ENCODE assay signal across 17 cellular contexts in genomic region chrX:97238632-97239031, GRCh38.
DNase-seq lines count a peak whose midpoint lies in the region; ATAC-seq, FAIRE-seq and TF ChIP-seq lines count a peak whose summit lies in the region.
"Had no signal": no experiment of that assay in that cellular context is flagged by ENCODE, and none has a peak within 500 bp of the region (broad histone marks: within the 10 kb centered on the region; RNA-seq: fewer than 3 reads in every experiment).

No MANE protein-coding gene starts in this region.

- no peaks in the 10 kb centered on the region for H3K27me3 Mint-ChIP-seq in type B pancreatic cell
- H3K27me3 Mint-ChIP-seq in activated T-helper 1 cell treated with anti-CD3 and anti-CD28 coated beads, Interleukin-12 subunit alpha, Interleukin-12 subunit beta, Interleukin-2, Interleukin-4 antibody, amounts not matched to agents 30 ng/mL and 10 ng/mL and 1 ng/mL, durations not matched to agents 14 hours and 24 hours and 36 hours (ENCODE audit: insufficient read depth): no peaks in the 10 kb centered on the region
- H3K27me3 Mint-ChIP-seq: activated B cell treated with CpG ODN at 0.5 μM for 24 hours; activated naive CD4-positive, alpha-beta T cell treated with anti-CD3 and anti-CD28 coated beads, Interleukin-2, amount 10 ng/mL, durations not matched to agents 7 days and 5 days; CD4-positive, CD25-positive, alpha-beta regulatory T cell; stimulated activated memory B cell treated with anti-CD40 and anti-IgM and Interleukin-4, amounts not matched to agents 10 μg/mL and 1 μg/mL and 100 μg/mL, for 72 hours had no signal

- H3K9me3 Mint-ChIP-seq in type B pancreatic cell: no peaks in the 10 kb centered on the region
- H3K9me3 Mint-ChIP-seq in activated T-helper 1 cell treated with anti-CD3 and anti-CD28 coated beads, Interleukin-12 subunit alpha, Interleukin-12 subunit beta, Interleukin-2, Interleukin-4 antibody, amounts not matched to agents 30 ng/mL and 10 ng/mL and 1 ng/mL, durations not matched to agents 14 hours and 24 hours and 36 hours: no peaks in the 10 kb centered on the region
- H3K9me3 Mint-ChIP-seq: activated B cell treated with CpG ODN at 0.5 μM for 24 hours; activated naive CD4-positive, alpha-beta T cell treated with anti-CD3 and anti-CD28 coated beads, Interleukin-2, amount 10 ng/mL, durations not matched to agents 7 days and 5 days; stimulated activated memory B cell treated with anti-CD40 and anti-IgM and Interleukin-4, amounts not matched to agents 10 μg/mL and 1 μg/mL and 100 μg/mL, for 72 hours had no signal

- no peak overlapping the region for H3K27ac ChIP-seq in WERI-Rb-1
- H3K27ac ChIP-seq: esophagus muscularis mucosa, neural progenitor cell, sigmoid colon, upper lobe of left lung had no signal

- peaks cover 7% of the 10 kb centered on the region for H3K4me1 Mint-ChIP-seq in type B pancreatic cell (ENCODE audit: unreplicated experiment)
- no peaks in the 10 kb centered on the region for H3K4me1 Mint-ChIP-seq in activated T-helper 1 cell treated with anti-CD3 and anti-CD28 coated beads, Interleukin-12 subunit alpha, Interleukin-12 subunit beta, Interleukin-2, Interleukin-4 antibody, amounts not matched to agents 30 ng/mL and 10 ng/mL and 1 ng/mL, durations not matched to agents 14 hours and 24 hours and 36 hours (ENCODE audit: low read depth)
- H3K4me1 Mint-ChIP-seq: activated B cell treated with CpG ODN at 0.5 μM for 24 hours; activated naive CD4-positive, alpha-beta T cell treated with anti-CD3 and anti-CD28 coated beads, Interleukin-2, amount 10 ng/mL, durations not matched to agents 7 days and 5 days; CD4-positive, CD25-positive, alpha-beta regulatory T cell; stimulated activated memory B cell treated with anti-CD40 and anti-IgM and Interleukin-4, amounts not matched to agents 10 μg/mL and 1 μg/mL and 100 μg/mL, for 72 hours had no signal

- FAIRE-seq in HTR-8/SVneo (lab: Jason Lieb, UNC): no peak

- peak; percentile 0 for DNase-seq in HTR-8/SVneo (ENCODE audit: insufficient read length, low spot score)
- peak; percentile 26 for DNase-seq in fibroblast of villous mesenchyme (ENCODE audit: low read depth)
- no peak for DNase-seq in type B pancreatic cell (ENCODE audit: extremely low spot score, unreplicated experiment)
- no peak for DNase-seq in WERI-Rb-1
- no peak for DNase-seq in activated T-helper 1 cell treated with anti-CD3 and anti-CD28 coated beads, Interleukin-12 subunit alpha, Interleukin-12 subunit beta, Interleukin-2, Interleukin-4 antibody, amounts not matched to agents 30 ng/mL and 10 ng/mL and 1 ng/mL, durations not matched to agents 14 hours and 24 hours and 36 hours (ENCODE audit: low spot score)
- no peak for DNase-seq in NCI-H2227 treated with DMSO at 0.1 percent for 48 hours (lab: John Stamatoyannopoulos, UW)
- DNase-seq: activated B cell treated with CpG ODN at 0.5 μM for 24 hours; activated naive CD4-positive, alpha-beta T cell treated with anti-CD3 and anti-CD28 coated beads, Interleukin-2, amount 10 ng/mL, durations not matched to agents 7 days and 5 days; CD4-positive, CD25-positive, alpha-beta regulatory T cell; GF-D8; sigmoid colon; upper lobe of left lung had no signal

- peaks cover 9% of the 10 kb centered on the region for H3K27me3 ChIP-seq in WERI-Rb-1 (ENCODE audit: insufficient read depth, low read depth, severe bottlenecking)
- H3K27me3 ChIP-seq: esophagus muscularis mucosa, neural progenitor cell, sigmoid colon, upper lobe of left lung had no signal

- H3K27ac Mint-ChIP-seq in type B pancreatic cell: peak overlapping the region; percentile 50
- no peak overlapping the region for H3K27ac Mint-ChIP-seq in activated T-helper 1 cell treated with anti-CD3 and anti-CD28 coated beads, Interleukin-12 subunit alpha, Interleukin-12 subunit beta, Interleukin-2, Interleukin-4 antibody, amounts not matched to agents 30 ng/mL and 10 ng/mL and 1 ng/mL, durations not matched to agents 14 hours and 24 hours and 36 hours
- H3K27ac Mint-ChIP-seq: activated B cell treated with CpG ODN at 0.5 μM for 24 hours; activated naive CD4-positive, alpha-beta T cell treated with anti-CD3 and anti-CD28 coated beads, Interleukin-2, amount 10 ng/mL, durations not matched to agents 7 days and 5 days; CD4-positive, CD25-positive, alpha-beta regulatory T cell; stimulated activated memory B cell treated with anti-CD40 and anti-IgM and Interleukin-4, amounts not matched to agents 10 μg/mL and 1 μg/mL and 100 μg/mL, for 72 hours had no signal

- no peak overlapping the region for H3K4me3 ChIP-seq in fibroblast of villous mesenchyme (ENCODE audit: low read depth, low read length)
- H3K4me3 ChIP-seq in WERI-Rb-1 (ENCODE audit: low read depth, low read length): no peak overlapping the region
- H3K4me3 ChIP-seq: esophagus muscularis mucosa, lung, neural progenitor cell, sigmoid colon, upper lobe of left lung had no signal

- intact Hi-C loops in activated T-helper 1 cell treated with anti-CD3 and anti-CD28 coated beads, Interleukin-12 subunit alpha, Interleukin-12 subunit beta, Interleukin-2, Interleukin-4 antibody, amounts not matched to agents 30 ng/mL and 10 ng/mL and 1 ng/mL, durations not matched to agents 14 hours and 24 hours and 36 hours (cut with micrococcal nuclease): no loop called here

- H3K36me3 Mint-ChIP-seq in type B pancreatic cell: no peaks in the 10 kb centered on the region
- no peaks in the 10 kb centered on the region for H3K36me3 Mint-ChIP-seq in activated T-helper 1 cell treated with anti-CD3 and anti-CD28 coated beads, Interleukin-12 subunit alpha, Interleukin-12 subunit beta, Interleukin-2, Interleukin-4 antibody, amounts not matched to agents 30 ng/mL and 10 ng/mL and 1 ng/mL, durations not matched to agents 14 hours and 24 hours and 36 hours (ENCODE audit: low read depth)
- H3K36me3 Mint-ChIP-seq: activated naive CD4-positive, alpha-beta T cell treated with anti-CD3 and anti-CD28 coated beads, Interleukin-2, amount 10 ng/mL, durations not matched to agents 7 days and 5 days; CD4-positive, CD25-positive, alpha-beta regulatory T cell; neural progenitor cell; stimulated activated memory B cell treated with anti-CD40 and anti-IgM and Interleukin-4, amounts not matched to agents 10 μg/mL and 1 μg/mL and 100 μg/mL, for 72 hours had no signal

- ATAC-seq in SK-N-SH treated with all-trans-retinoic acid at 6 μM for 48 hours: peak; percentile 64
- ATAC-seq: stimulated activated memory B cell treated with anti-CD40 and anti-IgM and Interleukin-4, amounts not matched to agents 10 μg/mL and 1 μg/mL and 100 μg/mL, for 72 hours had no signal

- no peak for TF ChIP-seq CTCF in fibroblast of villous mesenchyme (IDR thresholded peaks at IDR 0.05; ENCODE audit: insufficient read depth, low read depth, low read length)
- TF ChIP-seq CTCF in type B pancreatic cell (conservative IDR thresholded peaks at IDR 0.05): no peak
- no peak for TF ChIP-seq CTCF in WERI-Rb-1 (IDR thresholded peaks at IDR 0.05; ENCODE audit: low read depth, low read length)

- H3K9me3 ChIP-seq in WERI-Rb-1 (ENCODE audit: severe bottlenecking): no peaks in the 10 kb centered on the region
- H3K9me3 ChIP-seq: esophagus muscularis mucosa, sigmoid colon, upper lobe of left lung had no signal

- no peaks in the 10 kb centered on the region for H3K36me3 ChIP-seq in WERI-Rb-1
- H3K36me3 ChIP-seq: esophagus muscularis mucosa, neural progenitor cell, sigmoid colon, upper lobe of left lung had no signal

- peak overlapping the region; percentile 17 for H3K4me3 Mint-ChIP-seq in type B pancreatic cell
- no peak overlapping the region for H3K4me3 Mint-ChIP-seq in activated T-helper 1 cell treated with anti-CD3 and anti-CD28 coated beads, Interleukin-12 subunit alpha, Interleukin-12 subunit beta, Interleukin-2, Interleukin-4 antibody, amounts not matched to agents 30 ng/mL and 10 ng/mL and 1 ng/mL, durations not matched to agents 14 hours and 24 hours and 36 hours
- H3K4me3 Mint-ChIP-seq: activated B cell treated with CpG ODN at 0.5 μM for 24 hours; activated naive CD4-positive, alpha-beta T cell treated with anti-CD3 and anti-CD28 coated beads, Interleukin-2, amount 10 ng/mL, durations not matched to agents 7 days and 5 days; CD4-positive, CD25-positive, alpha-beta regulatory T cell; neural progenitor cell; stimulated activated memory B cell treated with anti-CD40 and anti-IgM and Interleukin-4, amounts not matched to agents 10 μg/mL and 1 μg/mL and 100 μg/mL, for 72 hours had no signal

TF ChIP-seq in SK-N-SH treated with all-trans-retinoic acid at 6 μM for 48 hours, 23 proteins besides CTCF, POLR2A, EP300 and RAD21 (continues in another document):
- TF ChIP-seq, protein P1, sequence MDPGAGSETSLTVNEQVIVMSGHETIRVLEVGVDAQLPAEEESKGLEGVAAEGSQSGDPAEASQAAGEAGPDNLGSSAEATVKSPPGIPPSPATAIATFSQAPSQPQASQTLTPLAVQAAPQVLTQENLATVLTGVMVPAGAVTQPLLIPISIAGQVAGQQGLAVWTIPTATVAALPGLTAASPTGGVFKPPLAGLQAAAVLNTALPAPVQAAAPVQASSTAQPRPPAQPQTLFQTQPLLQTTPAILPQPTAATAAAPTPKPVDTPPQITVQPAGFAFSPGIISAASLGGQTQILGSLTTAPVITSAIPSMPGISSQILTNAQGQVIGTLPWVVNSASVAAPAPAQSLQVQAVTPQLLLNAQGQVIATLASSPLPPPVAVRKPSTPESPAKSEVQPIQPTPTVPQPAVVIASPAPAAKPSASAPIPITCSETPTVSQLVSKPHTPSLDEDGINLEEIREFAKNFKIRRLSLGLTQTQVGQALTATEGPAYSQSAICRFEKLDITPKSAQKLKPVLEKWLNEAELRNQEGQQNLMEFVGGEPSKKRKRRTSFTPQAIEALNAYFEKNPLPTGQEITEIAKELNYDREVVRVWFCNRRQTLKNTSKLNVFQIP (CRISPR knock-in tag; IDR thresholded peaks at IDR 0.05; ENCODE audit: borderline replicate concordance, low read depth): no peak
- no peak for TF ChIP-seq OSR1 (CRISPR knock-in tag; IDR thresholded peaks at IDR 0.05)
- TF ChIP-seq SNAI2 (CRISPR knock-in tag; IDR thresholded peaks at IDR 0.05): no peak

Comparison
In these comparisons a context has a peak if more than half of its experiments do, and no peak if none do; other contexts are left out.
1. DNase-seq: peak in HTR-8/SVneo (single experiment) and fibroblast of villous mesenchyme (single experiment); none in type B pancreatic cell (single experiment), WERI-Rb-1 (single experiment), activated T-helper 1 cell treated with anti-CD3 and anti-CD28 coated beads, Interleukin-12 subunit alpha, Interleukin-12 subunit beta, Interleukin-2, Interleukin-4 antibody, amounts not matched to agents 30 ng/mL and 10 ng/mL and 1 ng/mL, durations not matched to agents 14 hours and 24 hours and 36 hours (single experiment) and NCI-H2227 treated with DMSO at 0.1 percent for 48 hours (single experiment).